10 cellular contexts compared by ENCODE assay signal in genomic region chr17:1123397-1124237, GRCh38. TPM values are rescaled to one million over a fixed set of nuclear protein-coding genes. Genes with fewer than 3 reads are reported as not detected.
DNase-seq lines count a peak whose midpoint lies in the region; ATAC-seq, FAIRE-seq and TF ChIP-seq lines count a peak whose summit lies in the region.
"Had no signal": no experiment of that assay in that cellular context is flagged by ENCODE, and none has a peak within 500 bp of the region (broad histone marks: within the 10 kb centered on the region; RNA-seq: fewer than 3 reads in every experiment).

No MANE protein-coding gene starts in this region.

- H3K4me3 ChIP-seq in endothelial cell of umbilical vein (replicated peaks in 1 of 3; ENCODE audit: insufficient read depth in 1 of 3, low read depth in 1 of 3, low read length in 3 of 3) (no peak overlapping the region), thoracic aorta (peak overlapping the region; percentile 50)
- H3K4me3 ChIP-seq: sigmoid colon, SK-N-MC had no signal

- TF ChIP-seq CTCF in endothelial cell of umbilical vein (IDR thresholded peaks at IDR 0.05; ENCODE audit: extremely low read depth in 1 of 2, insufficient read depth in 1 of 2, low read depth in 1 of 2, low read length in 2 of 2) (no peak), thoracic aorta (IDR thresholded peaks at IDR 0.05) (no peak)

- ATAC-seq in thoracic aorta (ENCODE audit: insufficient number of reproducible peaks, low FRiP score, low read depth) (no peak), HG03439 (IDR thresholded peaks at IDR 0.05; ENCODE audit: unreplicated experiment) (no peak)

- no peak overlapping the region for H3K4me2 ChIP-seq in endothelial cell of umbilical vein (ENCODE audit: insufficient read depth, low read length)

- intact Hi-C loops in endothelial cell of umbilical vein (cut with micrococcal nuclease), result loop anchor here (1.0 to 5.0 kb wide), 6 partner anchors 24 to 209 kb away; no protein-coding TSS in a partner anchor

- CTCF ChIA-PET in endothelial cell of umbilical vein (lab: Charles Lee), result interaction anchor here (0.6 to 3.2 kb wide), 19 partner anchors 12 to 209 kb away, joined by 3 to 175 read pairs (median 14); no protein-coding TSS in a partner anchor

- POLR2A ChIA-PET in endothelial cell of umbilical vein (lab: Charles Lee), result interaction anchor here (0.6 to 0.9 kb wide), 2 partner anchors 49 to 65 kb away, joined by 3 read pairs; no protein-coding TSS in a partner anchor

- peak; percentile 64 for DNase-seq in NCI-H345 (lab: John Stamatoyannopoulos, UW)
- DNase-seq in NCI-H345 treated with DMSO at 0.1 percent for 48 hours (lab: John Stamatoyannopoulos, UW; ENCODE audit: unreplicated experiment), result no peak
- DNase-seq in NCI-H748 treated with DMSO at 0.1 percent for 48 hours (lab: John Stamatoyannopoulos, UW), result peak; percentile 67
- no peak for DNase-seq in endothelial cell of umbilical vein (ENCODE audit: low read depth, low spot score)
- no peak for DNase-seq in thoracic aorta (ENCODE audit: low spot score)
- DNase-seq in HuH-7.5 (ENCODE audit: low spot score), result no peak
- DNase-seq in NCI-H1694 (lab: John Stamatoyannopoulos, UW), result no peak

- no peaks in the 10 kb centered on the region for H3K79me2 ChIP-seq in endothelial cell of umbilical vein (ENCODE audit: control insufficient read depth, insufficient read depth, low read length)

- no TSS peak for BruUV-seq in endothelial cell of umbilical vein (replicated peaks; lab: Mats Ljungman, UMichigan)

- peaks cover 13% of the 10 kb centered on the region for H3K4me1 ChIP-seq in endothelial cell of umbilical vein (ENCODE audit: control insufficient read depth, extremely low read depth, insufficient read depth, low read length)
- H3K4me1 ChIP-seq in thoracic aorta (ENCODE audit: control insufficient read depth in 1 of 2, low read depth in 2 of 2), result peaks cover 8 to 45% of the 10 kb centered on the region in 2 donors

- H3K9ac ChIP-seq in endothelial cell of umbilical vein (replicated peaks; ENCODE audit: extremely low read depth, insufficient read depth, low read length), result no peak overlapping the region

- FAIRE-seq in endothelial cell of umbilical vein (lab: Jason Lieb, UNC), result no peak

- H3K36me3 ChIP-seq in endothelial cell of umbilical vein (ENCODE audit: control insufficient read depth in 2 of 2, extremely low read depth in 1 of 2, insufficient read depth in 2 of 2, low read length in 2 of 2) (no peaks in the 10 kb centered on the region), thoracic aorta (no peaks in the 10 kb centered on the region)
- H3K36me3 ChIP-seq: sigmoid colon had no signal

- H2AFZ ChIP-seq in endothelial cell of umbilical vein (ENCODE audit: low read depth, low read length), result peak overlapping the region; percentile 27

- no peaks in the 10 kb centered on the region for H3K9me3 ChIP-seq in endothelial cell of umbilical vein (replicated peaks; ENCODE audit: control insufficient read depth, insufficient read depth, low read length)
- no peaks in the 10 kb centered on the region for H3K9me3 ChIP-seq in thoracic aorta
- H3K9me3 ChIP-seq: sigmoid colon had no signal

- dilution Hi-C loops in endothelial cell of umbilical vein (cut with MboI; ENCODE audit: extremely low pct_ligation_motif_present, low sequenced_read_pairs), result no loop called here

- H3K27me3 ChIP-seq in endothelial cell of umbilical vein (ENCODE audit: control insufficient read depth in 2 of 2, insufficient read depth in 2 of 2, low read length in 2 of 2) (no peaks in the 10 kb centered on the region), thoracic aorta (replicated peaks; ENCODE audit: insufficient read depth) (no peaks in the 10 kb centered on the region)
- H3K27me3 ChIP-seq: sigmoid colon had no signal

- no peak overlapping the region for H3K27ac ChIP-seq in endothelial cell of umbilical vein (ENCODE audit: insufficient read depth, low read depth, low read length)
- H3K27ac ChIP-seq in thoracic aorta, result peak overlapping the region; percentile 55 to 60
- H3K27ac ChIP-seq: SK-N-MC had no signal

- H4K20me1 ChIP-seq in endothelial cell of umbilical vein (replicated peaks; ENCODE audit: control insufficient read depth, extremely low read depth, insufficient read depth, low read length), result no peaks in the 10 kb centered on the region

- no peaks in the 10 kb centered on the region for H3K9me1 ChIP-seq in endothelial cell of umbilical vein (replicated peaks; ENCODE audit: control insufficient read depth, extremely low read depth, insufficient read depth, low read length)

- TF ChIP-seq POLR2A in endothelial cell of umbilical vein (IDR thresholded peaks at IDR 0.05; ENCODE audit: low read depth, low read length), result no peak

TF ChIP-seq in endothelial cell of umbilical vein, 7 proteins besides CTCF, POLR2A, EP300 and RAD21:
- TF ChIP-seq MYC (IDR thresholded peaks at IDR 0.05; ENCODE audit: low read depth, low read length) (no peak), JUN (IDR thresholded peaks at IDR 0.05; ENCODE audit: borderline replicate concordance, insufficient read depth, insufficient read length, low read depth) (no peak), EZH2 (IDR thresholded peaks at IDR 0.05; ENCODE audit: borderline replicate concordance, low read depth, low read length, severe bottlenecking) (no peak), MAX (IDR thresholded peaks at IDR 0.05; ENCODE audit: insufficient read depth, insufficient read length) (no peak), GATA2 (IDR thresholded peaks at IDR 0.05; ENCODE audit: insufficient read depth, insufficient read length, low read depth, low read length) (no peak), POLR2AphosphoS5 (IDR thresholded peaks at IDR 0.05; ENCODE audit: insufficient read depth, low read depth, low read length) (no peak), FOS (IDR thresholded peaks at IDR 0.05; ENCODE audit: borderline replicate concordance, insufficient read depth, low read length) (no peak)
TF ChIP-seq in endothelial cell of umbilical vein: peak in this region for 0.

RNA-seq across cellular contexts. Expression of gene ABR, which starts 56.2 kb away (rescaled TPM):
- 78.9 and 96.8 TPM in 2 replicates for total RNA-seq in endothelial cell of umbilical vein
- polyA plus RNA-seq in endothelial cell of umbilical vein, result 83.5 and 92.1 TPM in 2 replicates
- polyA plus RNA-seq in endothelial cell of umbilical vein (2011; cell fraction: cytosol; rRNA removed), result 63.1 and 82.2 TPM in 2 replicates
- polyA plus RNA-seq in endothelial cell of umbilical vein (2011; cell fraction: nucleus; rRNA removed), result 113 and 135 TPM in 2 replicates
- 75.4 and 78.7 TPM in 2 replicates for polyA plus RNA-seq in endothelial cell of umbilical vein (2012)
- polyA minus RNA-seq in endothelial cell of umbilical vein, result 62.5 and 103 TPM in 2 replicates
- polyA minus RNA-seq in endothelial cell of umbilical vein (2011; cell fraction: cytosol; rRNA and poly(A)+ RNA removed), result 38.5 TPM
- polyA minus RNA-seq in endothelial cell of umbilical vein (2011; cell fraction: nucleus; rRNA and poly(A)+ RNA removed), result 53.5 and 71.9 TPM in 2 replicates
- total RNA-seq in thoracic aorta, result 100 to 1,000 TPM; 159 to 200 TPM

Comparison
In these comparisons a context has a peak if more than half of its experiments do, and no peak if none do; other contexts are left out.
1. DNase-seq: peak in NCI-H345 (single experiment) and NCI-H748 treated with DMSO at 0.1 percent for 48 hours (single experiment); none in NCI-H345 treated with DMSO at 0.1 percent for 48 hours (single experiment), endothelial cell of umbilical vein (single experiment), thoracic aorta (single experiment), HuH-7.5 (single experiment) and NCI-H1694 (single experiment).